ENCODE assay signal across 8 cellular contexts in genomic region chr10:123008379-123009104, GRCh38. TPM values are rescaled to one million over a fixed set of nuclear protein-coding genes. Genes with fewer than 3 reads are reported as not detected.
DNase-seq lines count a peak whose midpoint lies in the region; ATAC-seq and TF ChIP-seq lines count a peak whose summit lies in the region.

Gene ACADSB, plus strand, starts transcription at chr10:123009006. Its CDS starts 24 bp downstream, at chr10:123009030.
Gene IKZF5, minus strand, starts transcription at chr10:123008795. Its CDS starts 10,170 bp downstream, at chr10:122998625.

- peak within 1 kb of the TSS; percentile 99 for H3K27ac Mint-ChIP-seq in dendritic cell treated with granulocyte-macrophage colony-stimulating factor and Interleukin-4, amounts not matched to agents 40 ng/mL and 50 ng/mL, for 4 days

- WGBS in liver = under 1% methylated on average over 64 of the region's 64 CpGs

- peak within 1 kb of the TSS; percentile 85 to 93 (median 92) for H3K4me3 ChIP-seq in liver (ENCODE audit: low read depth in 1 of 3, low read length in 3 of 3)

- peak within 1 kb of the TSS; percentile 94 to 99 for H3K9ac ChIP-seq in liver (ENCODE audit: low read depth in 1 of 2, low read length in 2 of 2)

- peak within 1 kb of the TSS; percentile 92 to 95 for H3K27ac ChIP-seq in liver (ENCODE audit: low read depth in 1 of 2, low read length in 2 of 2)

- intact Hi-C loops in dendritic cell treated with granulocyte-macrophage colony-stimulating factor and Interleukin-4, amounts not matched to agents 40 ng/mL and 50 ng/mL, for 4 days (cut with micrococcal nuclease) = loop anchor here (1.0 to 2.0 kb wide), 3 partner anchors 28 to 146 kb away; partner anchors contain the start of genes BUB3, C10orf88 and PSTK

- ATAC-seq in GM19397 (IDR thresholded peaks at IDR 0.05; ENCODE audit: unreplicated experiment) = peak; percentile 85
- ATAC-seq in HG03565 (IDR thresholded peaks at IDR 0.05; ENCODE audit: unreplicated experiment) = peak; percentile 74

- peaks cover 32% of the 10 kb centered on the region for H3K4me1 Mint-ChIP-seq in dendritic cell treated with granulocyte-macrophage colony-stimulating factor and Interleukin-4, amounts not matched to agents 40 ng/mL and 50 ng/mL, for 4 days (ENCODE audit: low read depth)

- no peaks in the 10 kb centered on the region for H3K9me3 ChIP-seq in liver (ENCODE audit: control insufficient read depth in 4 of 4, low read length in 3 of 4)

- H3K27me3 ChIP-seq in liver (ENCODE audit: control insufficient read depth in 4 of 4, insufficient read depth in 4 of 4, low read length in 3 of 4) = no peaks in the 10 kb centered on the region

- H3K4me3 Mint-ChIP-seq in dendritic cell treated with granulocyte-macrophage colony-stimulating factor and Interleukin-4, amounts not matched to agents 40 ng/mL and 50 ng/mL, for 4 days = peak within 1 kb of the TSS; percentile 100

- peaks cover 3% of the 10 kb centered on the region for H3K27me3 Mint-ChIP-seq in dendritic cell treated with granulocyte-macrophage colony-stimulating factor and Interleukin-4, amounts not matched to agents 40 ng/mL and 50 ng/mL, for 4 days

- peaks cover 0 to 2% (median under 1%) of the 10 kb centered on the region in 4 donors for H3K36me3 ChIP-seq in liver (ENCODE audit: control insufficient read depth in 4 of 4, insufficient read depth in 3 of 4, low read depth in 1 of 4, low read length in 3 of 4)

- H3K9me3 Mint-ChIP-seq in dendritic cell treated with granulocyte-macrophage colony-stimulating factor and Interleukin-4, amounts not matched to agents 40 ng/mL and 50 ng/mL, for 4 days = no peaks in the 10 kb centered on the region

- peaks cover 27% of the 10 kb centered on the region for H3K36me3 Mint-ChIP-seq in dendritic cell treated with granulocyte-macrophage colony-stimulating factor and Interleukin-4, amounts not matched to agents 40 ng/mL and 50 ng/mL, for 4 days (ENCODE audit: low read depth)

- DNase-seq in CD1c-positive myeloid dendritic cell (ENCODE audit: extremely low spot score) (peak; percentile 98), NCI-H748 treated with DMSO at 0.1 percent for 48 hours (lab: John Stamatoyannopoulos, UW) (peak; percentile 84)
- DNase-seq in activated CD4-positive, alpha-beta T cell treated with anti-CD3 and anti-CD28 coated beads, Interleukin-2, amount 50 U/mL, for 24 hours (ENCODE audit: low read depth in 1 of 2, low spot score in 1 of 2) = peak; percentile 83 to 96
- peak; percentile 93 for DNase-seq in stimulated activated CD4-positive, alpha-beta T cell treated with anti-CD3 and anti-CD28 coated beads, Interleukin-4, amount 100 ng/mL, for 1 hour

- peaks cover 14 to 38% (median 28%) of the 10 kb centered on the region in 4 donors for H3K4me1 ChIP-seq in liver (ENCODE audit: control insufficient read depth in 4 of 4, insufficient read depth in 4 of 4, low read length in 3 of 4)

- TF ChIP-seq CTCF in liver (IDR thresholded peaks at IDR 0.05; ENCODE audit: low read depth, low read length, missing input control) = no peak

- TF ChIP-seq RAD21 in liver (IDR thresholded peaks at IDR 0.05) = peak in 1 of 2 donors; percentile 19

TF ChIP-seq in liver, 16 proteins besides CTCF, POLR2A, EP300 and RAD21:
- no peak for TF ChIP-seq FOXA2 (IDR thresholded peaks at IDR 0.05)
- TF ChIP-seq ZBTB33 (IDR thresholded peaks at IDR 0.05) = peak; percentile 100
- TF ChIP-seq NR2F2 (IDR thresholded peaks at IDR 0.05) = peak; percentile 35
- TF ChIP-seq ATF3 (IDR thresholded peaks at IDR 0.05) = no peak
- no peak for TF ChIP-seq JUND (IDR thresholded peaks at IDR 0.05)
- peak; percentile 88 for TF ChIP-seq SP1 (IDR thresholded peaks at IDR 0.05)
- TF ChIP-seq RXRA (IDR thresholded peaks at IDR 0.05) = peak; percentile 65 to 69
- TF ChIP-seq EGR1 (IDR thresholded peaks at IDR 0.05; ENCODE audit: low read depth in 2 of 2) = peak; percentile 26 to 42
- peak; percentile 86 for TF ChIP-seq FOXA1 (IDR thresholded peaks at IDR 0.05)
- TF ChIP-seq MAX (IDR thresholded peaks at IDR 0.05) = peak; percentile 78
- peak in 1 of 2 donors; percentile 71 for TF ChIP-seq GABPA (IDR thresholded peaks at IDR 0.05 in 1 of 2, conservative IDR thresholded peaks at IDR 0.05 in 1 of 2)
- peak; percentile 27 to 54 for TF ChIP-seq HNF4A (conservative IDR thresholded peaks at IDR 0.05)
- peak; percentile 82 for TF ChIP-seq REST (IDR thresholded peaks at IDR 0.05)
- peak; percentile 94 for TF ChIP-seq TAF1 (conservative IDR thresholded peaks at IDR 0.05)
- TF ChIP-seq HNF4G (IDR thresholded peaks at IDR 0.05) = no peak
- TF ChIP-seq YY1 (IDR thresholded peaks at IDR 0.05) = peak; percentile 99

RNA-seq across cellular contexts. Expression of gene ACADSB, which starts in this region (rescaled TPM):
- 100 to 1,000 TPM in 1 of 2 donors, 10 to 100 TPM in 1; 97.9 to 164 TPM for total RNA-seq in liver
- polyA plus RNA-seq in liver = 100 to 1,000 TPM; 103 to 118 TPM

RNA-seq across cellular contexts. Expression of gene IKZF5, which starts in this region (rescaled TPM):
- total RNA-seq in liver = 1 to 10 TPM; 6.4 to 7.9 TPM
- polyA plus RNA-seq in liver = 1 to 10 TPM; 5.0 to 9.4 TPM

Comparison
In these comparisons a context has a peak if more than half of its experiments do, and no peak if none do; other contexts are left out.
1. Peak in every context shown above with its lines: DNase-seq, ATAC-seq, H3K4me3 ChIP-seq and H3K27ac ChIP-seq.